Comparison of ENCODE assay signal across 8 cellular contexts in genomic region chr19:54430306-54431254, GRCh38. TPM values are rescaled to one million over a fixed set of nuclear protein-coding genes. Genes with fewer than 3 reads are reported as not detected.
DNase-seq lines count a peak whose midpoint lies in the region; ATAC-seq and TF ChIP-seq lines count a peak whose summit lies in the region.

No MANE protein-coding gene starts in this region.

- H3K36me3 Mint-ChIP-seq in WTC11: no peaks in the 10 kb centered on the region

- intact Hi-C loops in mucosa of descending colon (cut with DNase I, micrococcal nuclease): no loop called here

- no peaks in the 10 kb centered on the region for H3K9me3 Mint-ChIP-seq in WTC11

- no peaks in the 10 kb centered on the region for H3K9me3 ChIP-seq in mucosa of descending colon

- H3K27ac Mint-ChIP-seq in WTC11: no peak overlapping the region; the same call in 1 of the 2 replicates

- POLR2A ChIA-PET in WTC11 (lab: Charles Lee): interaction anchor here (0.6 to 2.9 kb wide), 3 partner anchors 8 to 526 kb away, joined by 3 to 21 read pairs (median 4); no protein-coding TSS in a partner anchor

- H3K4me3 Mint-ChIP-seq in WTC11: peak overlapping the region; percentile 67

- CTCF ChIA-PET in WTC11 (lab: Charles Lee): interaction anchor here (0.6 to 5.8 kb wide), 16 partner anchors 9 to 1196 kb away, joined by 3 to 58 read pairs (median 8); partner anchors contain the start of genes CDC42EP5, EPS8L1, LENG8 and LENG9

- peak overlapping the region; percentile 77 for H3K27ac ChIP-seq in substantia nigra (ENCODE audit: low read depth, low read length, poor library complexity, severe bottlenecking)

- H3K4me1 Mint-ChIP-seq in WTC11: peaks cover 29% of the 10 kb centered on the region

- H3K27me3 ChIP-seq in H7 (ENCODE audit: control insufficient read depth, insufficient read depth, low read length): peaks cover 2% of the 10 kb centered on the region; the same call in 1 of the 2 replicates

- H3K4me1 ChIP-seq in mucosa of descending colon (ENCODE audit: low read depth): peaks cover 8% of the 10 kb centered on the region

- H3K4me3 ChIP-seq in H7 (ENCODE audit: insufficient read depth, low read depth, low read length) (peak overlapping the region; percentile 60), mucosa of descending colon (no peak overlapping the region)

- H3K36me3 ChIP-seq in H7 (replicated peaks; ENCODE audit: control insufficient read depth, insufficient read depth, low read length): no peaks in the 10 kb centered on the region
- H3K36me3 ChIP-seq in mucosa of descending colon (ENCODE audit: low read depth): no peaks in the 10 kb centered on the region

- H3K27me3 Mint-ChIP-seq in WTC11 (ENCODE audit: low read depth): peaks cover 53% of the 10 kb centered on the region

- ATAC-seq in WTC11: peak; percentile 85
- ATAC-seq in mucosa of descending colon: peak; percentile 74

- DNase-seq in AG08395 (ENCODE audit: low spot score) (peak; percentile 56), H7 (peak; percentile 97), WTC11 (ENCODE audit: low spot score) (peak; percentile 81), ecto neural progenitor cell (ENCODE audit: low spot score) (peak; percentile 92), mucosa of descending colon (peak in 2 of 3 donors; percentile 52 to 71), substantia nigra (lab: John Stamatoyannopoulos, UW) (peak in 43 of 49 donors; percentile 14 to 84 (median 61)), foreskin melanocyte (no peak)
- DNase-seq in central memory CD4-positive, alpha-beta T cell: no peak

- no peak for TF ChIP-seq CTCF in WTC11 (IDR thresholded peaks at IDR 0.05)
- TF ChIP-seq CTCF in mucosa of descending colon (IDR thresholded peaks at IDR 0.05): no peak

TF ChIP-seq in WTC11, 78 proteins besides CTCF, POLR2A, EP300 and RAD21:
- TF ChIP-seq SOX15 (CRISPR knock-in tag; IDR thresholded peaks at IDR 0.05): no peak
- TF ChIP-seq ATF6 (CRISPR knock-in tag; IDR thresholded peaks at IDR 0.05): no peak
- TF ChIP-seq MLX (CRISPR knock-in tag; IDR thresholded peaks at IDR 0.05): no peak
- peak; percentile 71; the same call in 1 of the 2 replicates for TF ChIP-seq SP1 (CRISPR knock-in tag; conservative IDR thresholded peaks at IDR 0.05)
- TF ChIP-seq JAZF1 (CRISPR knock-in tag; IDR thresholded peaks at IDR 0.05): no peak
- no peak for TF ChIP-seq CDX4 (CRISPR knock-in tag; IDR thresholded peaks at IDR 0.05; ENCODE audit: borderline replicate concordance)
- TF ChIP-seq SMAD3 (CRISPR knock-in tag; IDR thresholded peaks at IDR 0.05; ENCODE audit: borderline replicate concordance): no peak
- TF ChIP-seq ZNF423 (CRISPR knock-in tag; IDR thresholded peaks at IDR 0.05): no peak
- no peak for TF ChIP-seq ATF3 (CRISPR knock-in tag; conservative IDR thresholded peaks at IDR 0.05)
- TF ChIP-seq ZNF263 (CRISPR knock-in tag; IDR thresholded peaks at IDR 0.05; ENCODE audit: low read depth): peak; percentile 46; the same call in 1 of the 2 replicates
- no peak for TF ChIP-seq GABPB1 (CRISPR knock-in tag; IDR thresholded peaks at IDR 0.05)
TF ChIP-seq in WTC11: peak in this region for 2.

RNA-seq across cellular contexts. Expression of gene TTYH1, which starts 15.3 kb away (rescaled TPM):
- 13.4 and 17.7 TPM in 2 replicates for total RNA-seq in H7 (2014; rRNA removed; shearing (Covaris generic))
- total RNA-seq in WTC11 (2021) (35.9 to 38.2 TPM (median 37.1 TPM) in 3 replicates), mucosa of descending colon (1 to 10 TPM in 2 of 3 donors, under 1 TPM in 1; 0.55 to 8.7 (median 1.3) TPM)

RNA-seq across cellular contexts. Expression of gene LENG8, which starts 18.4 kb away (rescaled TPM):
- total RNA-seq in H7 (2014; rRNA removed; shearing (Covaris generic)): 25.3 and 30.7 TPM in 2 replicates
- 175 to 187 TPM (median 187 TPM) in 3 replicates for total RNA-seq in WTC11 (2021)
- 100 to 1,000 TPM; 157 to 214 (median 199) TPM for total RNA-seq in mucosa of descending colon

RNA-seq across cellular contexts. Expression of gene LENG9, which starts 33.0 kb away (rescaled TPM):
- 3.5 and 7.9 TPM in 2 replicates for total RNA-seq in H7 (2014; rRNA removed; shearing (Covaris generic))
- total RNA-seq in WTC11 (2021) (6.1 to 7.5 TPM (median 6.9 TPM) in 3 replicates), mucosa of descending colon (10 to 100 TPM in 2 of 3 donors, 1 to 10 TPM in 1; 9.2 to 21.6 (median 20.9) TPM)

RNA-seq across cellular contexts. Expression of gene CDC42EP5, which starts 42.5 kb away (rescaled TPM):
- 0.70 and 4.3 TPM in 2 replicates for total RNA-seq in H7 (2014; rRNA removed; shearing (Covaris generic))
- total RNA-seq in WTC11 (2021): 11.5 to 19.8 TPM (median 18.3 TPM) in 3 replicates
- total RNA-seq in mucosa of descending colon: 100 to 1,000 TPM; 130 to 446 (median 319) TPM

Comparison
In these comparisons a context has a peak if more than half of its experiments do, and no peak if none do; other contexts are left out.
1. DNase-seq: peak in AG08395 (single experiment), H7 (single experiment), WTC11 (single experiment), ecto neural progenitor cell (single experiment), mucosa of descending colon (2 of 3) and substantia nigra (43 of 49); none in central memory CD4-positive, alpha-beta T cell (single experiment) and foreskin melanocyte (single experiment).